ENCODE assay signal across 27 cellular contexts in genomic region chr2:233000886-233001750, GRCh38. TPM values are rescaled to one million over a fixed set of nuclear protein-coding genes. Genes with fewer than 3 reads are reported as not detected.
"Had no signal": no experiment of that assay in that cellular context is flagged by ENCODE, and none has a peak within 500 bp of the region (broad histone marks: within the 10 kb centered on the region; RNA-seq: fewer than 3 reads in every experiment).

No MANE protein-coding gene starts in this region.

- H3K9me3 ChIP-seq: left ventricle myocardium inferior, ovary, psoas muscle, right atrium auricular region had no signal

- H3K4me2 ChIP-seq: neural progenitor cell had no signal

- H3K4me1 ChIP-seq: left ventricle myocardium inferior, neural progenitor cell, psoas muscle, right atrium auricular region had no signal

- H3K36me3 Mint-ChIP-seq: activated naive CD8-positive, alpha-beta T cell treated with anti-CD3 and anti-CD28 coated beads for 36 hours; mesothelial cell of epicardium; naive thymus-derived CD8-positive, alpha-beta T cell; neural progenitor cell had no signal

- FAIRE-seq: astrocyte had no signal

- H3K4me3 ChIP-seq: left ventricle myocardium inferior, neural progenitor cell, ovary, psoas muscle, right atrium auricular region had no signal

- H3K27ac ChIP-seq: left ventricle myocardium inferior, neural progenitor cell, ovary, psoas muscle, right atrium auricular region had no signal

- H3K9ac ChIP-seq: neural progenitor cell had no signal

- H2AFZ ChIP-seq: neural progenitor cell had no signal

- H3K36me3 ChIP-seq: left ventricle myocardium inferior, neural progenitor cell, ovary, right atrium auricular region had no signal

- H3K27ac Mint-ChIP-seq: activated naive CD8-positive, alpha-beta T cell treated with anti-CD3 and anti-CD28 coated beads for 36 hours; activated T-helper 2 cell treated with anti-CD3 and anti-CD28 coated beads, Interferon-gamma antibody, Interleukin-2, Interleukin-4, amounts not matched to agents 10 μg/mL and 5 μg/mL and 100 μg/mL, durations not matched to agents 14 hours and 24 hours and 36 hours; mesothelial cell of epicardium; neural progenitor cell; stimulated activated naive B cell treated with anti-CD40 and anti-IgM and Interleukin-4, amounts not matched to agents 10 μg/mL and 1 μg/mL and 100 μg/mL, for 72 hours had no signal

- H3K9me3 Mint-ChIP-seq: activated naive CD8-positive, alpha-beta T cell treated with anti-CD3 and anti-CD28 coated beads for 36 hours; activated T-cell treated with anti-CD3 and anti-CD28 coated beads, Interleukin-2, amount 50 U/mL, for 4 hours; activated T-helper 2 cell treated with anti-CD3 and anti-CD28 coated beads, Interferon-gamma antibody, Interleukin-2, Interleukin-4, amounts not matched to agents 10 μg/mL and 5 μg/mL and 100 μg/mL, durations not matched to agents 14 hours and 24 hours and 36 hours; mesothelial cell of epicardium; naive thymus-derived CD8-positive, alpha-beta T cell; neural progenitor cell had no signal

- H3K27me3 ChIP-seq: neural progenitor cell, ovary, right atrium auricular region had no signal

- DNase-seq: activated CD8-positive, alpha-beta memory T cell treated with anti-CD3 and anti-CD28 coated beads, Interleukin-2, amount 50 U/mL, for 48 hours; activated naive CD4-positive, alpha-beta T cell; activated naive CD8-positive, alpha-beta T cell treated with anti-CD3 and anti-CD28 coated beads for 36 hours; activated T-cell treated with anti-CD3 and anti-CD28 coated beads, Interleukin-2, amount 50 U/mL, for 4 hours; cortex of kidney; erythroblast; foreskin fibroblast; kidney glomerular epithelial cell; left ventricle myocardium inferior; naive thymus-derived CD8-positive, alpha-beta T cell; psoas muscle; stimulated activated CD4-positive, alpha-beta T cell treated with anti-CD3 and anti-CD28 coated beads, Interleukin-1b, Interleukin-23, amount 100 ng/mL, for 48 hours; stimulated activated naive B cell treated with anti-CD40 and anti-IgM and Interleukin-4, amounts not matched to agents 10 μg/mL and 1 μg/mL and 100 μg/mL, for 72 hours; T-helper 9 cell had no signal

- H3K4me3 Mint-ChIP-seq: activated naive CD8-positive, alpha-beta T cell treated with anti-CD3 and anti-CD28 coated beads for 36 hours; activated T-cell treated with anti-CD3 and anti-CD28 coated beads, Interleukin-2, amount 50 U/mL, for 4 hours; mesothelial cell of epicardium; naive thymus-derived CD8-positive, alpha-beta T cell; neural progenitor cell; stimulated activated naive B cell treated with anti-CD40 and anti-IgM and Interleukin-4, amounts not matched to agents 10 μg/mL and 1 μg/mL and 100 μg/mL, for 72 hours had no signal

- H3K4me1 Mint-ChIP-seq: activated naive CD8-positive, alpha-beta T cell treated with anti-CD3 and anti-CD28 coated beads for 36 hours; mesothelial cell of epicardium had no signal

- ATAC-seq: activated T-cell treated with anti-CD3 and anti-CD28 coated beads, Interleukin-2, amount 50 U/mL, for 4 hours; naive thymus-derived CD8-positive, alpha-beta T cell; psoas muscle; stimulated activated naive B cell treated with anti-CD40 and anti-IgM and Interleukin-4, amounts not matched to agents 10 μg/mL and 1 μg/mL and 100 μg/mL, for 72 hours had no signal

RNA-seq across cellular contexts. Expression of gene NGEF, which starts 11.9 kb away (rescaled TPM):
- total RNA-seq: activated naive CD8-positive, alpha-beta T cell treated with anti-CD3 and anti-CD28 coated beads for 36 hours; lung microvascular endothelial cell; naive thymus-derived CD8-positive, alpha-beta T cell; T-helper 1 cell treated with Interleukin-12 subunit alpha and Interleukin-12 subunit beta and Interleukin-4 antibody, amounts not matched to agents 30 ng/mL and 1 ng/mL, for 36 hours had no signal
- polyA plus RNA-seq: naive thymus-derived CD8-positive, alpha-beta T cell had no signal

RNA-seq across cellular contexts. Expression of gene NEU2, which starts 31.4 kb away (rescaled TPM):
- total RNA-seq: activated naive CD8-positive, alpha-beta T cell treated with anti-CD3 and anti-CD28 coated beads for 36 hours; activated T-cell treated with anti-CD3 and anti-CD28 coated beads, Interleukin-2, amount 50 U/mL, for 4 hours; activated T-helper 2 cell treated with anti-CD3 and anti-CD28 coated beads, Interferon-gamma antibody, Interleukin-2, Interleukin-4, amounts not matched to agents 10 μg/mL and 5 μg/mL and 100 μg/mL, durations not matched to agents 14 hours and 24 hours and 36 hours; astrocyte; fibroblast of lung; glomerular endothelial cell; left ventricle myocardium inferior; lung microvascular endothelial cell; mesothelial cell of epicardium; naive thymus-derived CD8-positive, alpha-beta T cell; ovary; psoas muscle; right atrium auricular region; skeletal muscle tissue; T-helper 1 cell treated with Interleukin-12 subunit alpha and Interleukin-12 subunit beta and Interleukin-4 antibody, amounts not matched to agents 30 ng/mL and 1 ng/mL, for 36 hours; urinary bladder had no signal
- polyA plus RNA-seq: fibroblast of lung; naive thymus-derived CD8-positive, alpha-beta T cell; ovary; psoas muscle; thymus; urinary bladder had no signal
